10 cellular contexts compared by ENCODE assay signal in genomic region chr11:96257972-96258951, GRCh38.
DNase-seq lines count a peak whose midpoint lies in the region; ATAC-seq, FAIRE-seq and TF ChIP-seq lines count a peak whose summit lies in the region.
"Had no signal": no experiment of that assay in that cellular context is flagged by ENCODE, and none has a peak within 500 bp of the region (broad histone marks: within the 10 kb centered on the region; RNA-seq: fewer than 3 reads in every experiment).

No MANE protein-coding gene starts in this region.

- H2AFZ ChIP-seq in Loucy (ENCODE audit: low read length): peak overlapping the region; percentile 37; the same call in 1 of the 2 replicates

- H3K9me3 Mint-ChIP-seq in naive B cell: peaks cover 0 to 5% (median 0%) of the 10 kb centered on the region in 7 donors

- peaks cover 4 to 7% of the 10 kb centered on the region in 2 donors for H3K36me3 Mint-ChIP-seq in naive B cell

- no peaks in the 10 kb centered on the region for H3K9me3 ChIP-seq in Loucy (ENCODE audit: insufficient read depth, low read depth, low read length)

- peak; percentile 83 for ATAC-seq in GM18498 (IDR thresholded peaks at IDR 0.05; ENCODE audit: unreplicated experiment)
- peak; percentile 70 for ATAC-seq in GM21737 (IDR thresholded peaks at IDR 0.05; ENCODE audit: unreplicated experiment)
- peak; percentile 83 to 86 for ATAC-seq in naive B cell (ENCODE audit: low read depth in 2 of 2)
- ATAC-seq: Panc1 had no signal

- no peaks in the 10 kb centered on the region for H3F3A ChIP-seq in Loucy (ENCODE audit: low read depth)

- no peaks in the 10 kb centered on the region for H3K79me2 ChIP-seq in Loucy (ENCODE audit: insufficient read depth, low read length)

- no peaks in the 10 kb centered on the region for H3K27me3 ChIP-seq in Loucy (ENCODE audit: insufficient read depth, low read length, poor library complexity, severe bottlenecking)

- no peaks in the 10 kb centered on the region for H3K27me3 Mint-ChIP-seq in naive B cell

- peaks cover 54% of the 10 kb centered on the region for H3K4me1 ChIP-seq in Loucy (ENCODE audit: insufficient read depth, low read length, poor library complexity, severe bottlenecking)

- H3K4me3 Mint-ChIP-seq in naive B cell: peak overlapping the region; percentile 58 to 88 (median 83)

- H3K9me2 ChIP-seq in Loucy (replicated peaks; ENCODE audit: low read depth, low read length): no peaks in the 10 kb centered on the region

- peak overlapping the region; percentile 73 for H3K4me2 ChIP-seq in Loucy (ENCODE audit: low read depth, low read length, poor library complexity, severe bottlenecking)

- H3K36me3 ChIP-seq in Loucy (ENCODE audit: insufficient read depth, low read length): no peaks in the 10 kb centered on the region

- peak overlapping the region; percentile 68 for H3K4me3 ChIP-seq in Loucy (ENCODE audit: low read length, poor library complexity, severe bottlenecking)
- H3K4me3 ChIP-seq: lung had no signal

- no peak for FAIRE-seq in RCC 7860 (lab: Jason Lieb, UNC)

- peaks cover 70 to 88% (median 84%) of the 10 kb centered on the region in 3 donors for H3K4me1 Mint-ChIP-seq in naive B cell

- peak overlapping the region; percentile 94 to 97 (median 96) for H3K27ac Mint-ChIP-seq in naive B cell

- DNase-seq in amniotic epithelial cell (ENCODE audit: low read depth) (peak; percentile 67), naive B cell (peak; percentile 58), RCC 7860 (ENCODE audit: low spot score) (no peak), NCI-H2171 treated with DMSO at 0.1 percent for 48 hours (lab: John Stamatoyannopoulos, UW) (no peak), iPS-NIHi7 (ENCODE audit: extremely low spot score) (no peak)

- H4K20me1 ChIP-seq in Loucy (ENCODE audit: insufficient read depth, low read length, poor library complexity, severe bottlenecking): no peaks in the 10 kb centered on the region

- TF ChIP-seq CTCF in Loucy (conservative IDR thresholded peaks at IDR 0.05; ENCODE audit: low read length): no peak

- H3K9ac ChIP-seq in Loucy (ENCODE audit: low read depth, low read length, poor library complexity, severe bottlenecking): peak overlapping the region; percentile 38

Comparison
In these comparisons a context has a peak if more than half of its experiments do, and no peak if none do; other contexts are left out.
1. DNase-seq: peak in amniotic epithelial cell (single experiment) and naive B cell (single experiment); none in RCC 7860 (single experiment), NCI-H2171 treated with DMSO at 0.1 percent for 48 hours (single experiment) and iPS-NIHi7 (single experiment).
2. Peak in every context shown above with its lines, with median percentiles within 50 percentile points of each other: ATAC-seq.